ENCODE assay signal across 7 cellular contexts in genomic region chr13:69882451-69882850, GRCh38.
"Had no signal": no experiment of that assay in that cellular context is flagged by ENCODE, and none has a peak within 500 bp of the region (broad histone marks: within the 10 kb centered on the region; RNA-seq: fewer than 3 reads in every experiment).

No MANE protein-coding gene starts in this region.

- H3K27ac ChIP-seq: HL-60, KMS-11 had no signal

- ATAC-seq: HepG2, K562 had no signal

- H3K4me3 ChIP-seq: K562 had no signal

- DNase-seq: IMR-90, KBM-7, KG1 had no signal

- H3K4me2 ChIP-seq: KMS-11 had no signal

- H3K9ac ChIP-seq: KMS-11 had no signal
